ENCODE assay signal across 8 cellular contexts in genomic region chr17:51165680-51166197, GRCh38. TPM values are rescaled to one million over a fixed set of nuclear protein-coding genes. Genes with fewer than 3 reads are reported as not detected.
DNase-seq lines count a peak whose midpoint lies in the region; FAIRE-seq and TF ChIP-seq lines count a peak whose summit lies in the region.

No MANE protein-coding gene starts in this region.

- H3K36me3 ChIP-seq in HEK293 (ENCODE audit: control insufficient read depth in 2 of 2, insufficient read depth in 1 of 2, low read length in 2 of 2) (peaks cover 61 to 64% of the 10 kb centered on the region in 2 experiments), PC-9 (ENCODE audit: low read depth) (peaks cover 45% of the 10 kb centered on the region), mesendoderm (ENCODE audit: control insufficient read depth, insufficient read depth, low read length) (peaks cover 17% of the 10 kb centered on the region), urinary bladder (ENCODE audit: insufficient read depth) (no peaks in the 10 kb centered on the region)

- H2AFZ ChIP-seq in PC-9 = peak overlapping the region; percentile 94

- BruUV-seq in PC-9 (replicated peaks; lab: Mats Ljungman, UMichigan) = TSS peak; percentile 92

- no peak overlapping the region for H2AK5ac ChIP-seq in mesendoderm (ENCODE audit: low read length)

- peak overlapping the region; percentile 64 for H3K27ac ChIP-seq in HEK293 (ENCODE audit: extremely low read depth, low read depth, low read length)
- H3K27ac ChIP-seq in PC-9 = peak overlapping the region; percentile 64
- peak overlapping the region; percentile 47 for H3K27ac ChIP-seq in mesendoderm (ENCODE audit: low read depth, low read length)
- peak overlapping the region; percentile 89 for H3K27ac ChIP-seq in urinary bladder (ENCODE audit: low read depth)

- no peak overlapping the region for H4K5ac ChIP-seq in mesendoderm (ENCODE audit: low read length)

- H3K9me3 ChIP-seq in HEK293 (ENCODE audit: control insufficient read depth, insufficient read depth, low read depth, low read length) = no peaks in the 10 kb centered on the region
- no peaks in the 10 kb centered on the region for H3K9me3 ChIP-seq in PC-9 (ENCODE audit: insufficient read depth, low read depth)

- H3K9ac ChIP-seq in mesendoderm (ENCODE audit: low read length) = peak overlapping the region; percentile 96

- no peak overlapping the region for H3K4ac ChIP-seq in mesendoderm (ENCODE audit: low read depth, low read length)

- no CpG with 5 or more reads among the region's 21 CpGs for WGBS in mesendoderm (ENCODE audit: extremely low coverage, insufficient coverage, low lambda C conversion rate)
- 10% methylated on average over 21 of the region's 21 CpGs for WGBS in urinary bladder

- peaks cover 30% of the 10 kb centered on the region for H4K20me1 ChIP-seq in PC-9 (ENCODE audit: insufficient read depth)

- intact Hi-C loops in PC-9 (cut with micrococcal nuclease; ENCODE audit: unreplicated experiment) = loop anchor here (5.0 kb wide), 2 partner anchors 97 to 163 kb away; partner anchors contain the start of genes MBTD1 and UTP18

- H2BK120ac ChIP-seq in mesendoderm (ENCODE audit: low read depth, low read length) = no peak overlapping the region

- no peaks in the 10 kb centered on the region for H3K27me3 ChIP-seq in PC-9 (ENCODE audit: insufficient read depth, low read depth)
- no peaks in the 10 kb centered on the region for H3K27me3 ChIP-seq in mesendoderm (ENCODE audit: insufficient read depth, low read length, poor library complexity)

- no peak overlapping the region for H3K18ac ChIP-seq in mesendoderm (ENCODE audit: low read length)

- FAIRE-seq in H54 (lab: Jason Lieb, UNC) = no peak

- H4K8ac ChIP-seq in mesendoderm (ENCODE audit: low read depth, low read length) = no peak overlapping the region

- TF ChIP-seq CTCF in HEK293 (tag by site-specific recombination; IDR thresholded peaks at IDR 0.05) = no peak
- TF ChIP-seq CTCF in PC-9 (conservative IDR thresholded peaks at IDR 0.05) = no peak
- no peak for TF ChIP-seq CTCF in choroid plexus epithelial cell (conservative IDR thresholded peaks at IDR 0.05; ENCODE audit: low read depth, low read length)

- CTCF ChIA-PET in HEK293 (lab: Yijun Ruan, JAX) (interaction anchor here (0.5 to 2.0 kb wide), 4 partner anchors 10 to 383 kb away, joined by 4 to 10 read pairs (median 6); partner anchors contain the start of gene NME1), PC-9 (lab: Charles Lee) (interaction anchor here (0.5 to 0.6 kb wide), 2 partner anchors 138 to 369 kb away, joined by 3 to 4 read pairs; no protein-coding TSS in a partner anchor)

- no peak for TF ChIP-seq POLR2A in H54 (IDR thresholded peaks at IDR 0.05; ENCODE audit: low read depth, low read length)

- H3K4me1 ChIP-seq in HEK293 (ENCODE audit: control insufficient read depth, insufficient read depth, low read length) (0 out of 2 replicates have a peak, but pooled peaks cover 5% of the 10 kb centered on the region), PC-9 (replicated peaks; ENCODE audit: insufficient read depth) (peaks cover 18% of the 10 kb centered on the region; the same call in 1 of the 2 replicates), mesendoderm (ENCODE audit: control insufficient read depth, low read depth, low read length) (peaks cover 1% of the 10 kb centered on the region), urinary bladder (ENCODE audit: insufficient read depth) (no peaks in the 10 kb centered on the region)

- peak overlapping the region; percentile 100 for H3K56ac ChIP-seq in mesendoderm (ENCODE audit: low read length)

- peak overlapping the region; percentile 87 for H2BK5ac ChIP-seq in mesendoderm (ENCODE audit: low read length)

- POLR2A ChIA-PET in HEK293 (lab: Yijun Ruan, JAX) (interaction anchor here (0.5 to 3.0 kb wide), 12 partner anchors 10 to 299 kb away, joined by 3 to 36 read pairs (median 4); partner anchors contain the start of genes MBTD1, NME1, SPAG9 and TOB1), PC-9 (lab: Charles Lee; ENCODE audit: unreplicated experiment) (no interaction called here)

- H3K23ac ChIP-seq in mesendoderm (ENCODE audit: low read length) = peak overlapping the region; percentile 89

- H3K79me1 ChIP-seq in mesendoderm (ENCODE audit: low read length) = peaks cover 5% of the 10 kb centered on the region

- H3K4me3 ChIP-seq in HEK293 (ENCODE audit: low read depth, low read length) (peak overlapping the region; percentile 88), PC-9 (peak overlapping the region; percentile 80), choroid plexus epithelial cell (ENCODE audit: low read depth, low read length) (peak overlapping the region; percentile 93), mesendoderm (ENCODE audit: low read length) (peak overlapping the region; percentile 78), urinary bladder (ENCODE audit: low read depth, low read length) (peak overlapping the region; percentile 86)

- H3K79me2 ChIP-seq in PC-9 (ENCODE audit: low read depth) = peaks cover 30% of the 10 kb centered on the region
- peaks cover 19% of the 10 kb centered on the region for H3K79me2 ChIP-seq in mesendoderm (ENCODE audit: control insufficient read depth, insufficient read depth, low read length)

- DNase-seq in EL (peak; percentile 35), PC-9 (no peak), choroid plexus epithelial cell (ENCODE audit: low read depth) (no peak), mesendoderm (no peak), A172 (ENCODE audit: low spot score) (no peak), H54 (ENCODE audit: insufficient read length, low spot score) (no peak)

- peaks cover 69% of the 10 kb centered on the region for H3F3A ChIP-seq in PC-9 (ENCODE audit: insufficient read depth, low read depth)

- H2BK15ac ChIP-seq in mesendoderm (replicated peaks; ENCODE audit: low read depth) = no peak overlapping the region

- H3K4me2 ChIP-seq in PC-9 = peak overlapping the region; percentile 97
- peak overlapping the region; percentile 100 for H3K4me2 ChIP-seq in mesendoderm (ENCODE audit: low read length)

- no peaks in the 10 kb centered on the region for H3K9me2 ChIP-seq in PC-9 (ENCODE audit: insufficient read depth)

TF ChIP-seq in HEK293, 187 proteins besides CTCF, POLR2A, EP300 and RAD21 (continues in another document):
- TF ChIP-seq ZSCAN30 (tag by site-specific recombination; IDR thresholded peaks at IDR 0.05) = no peak
- TF ChIP-seq ZNF280C (tag by site-specific recombination; IDR thresholded peaks at IDR 0.05) = no peak
- peak; percentile 90; the same call in 1 of the 2 replicates for TF ChIP-seq ZNF2 (tag by site-specific recombination; IDR thresholded peaks at IDR 0.05)
- TF ChIP-seq, protein P1, sequence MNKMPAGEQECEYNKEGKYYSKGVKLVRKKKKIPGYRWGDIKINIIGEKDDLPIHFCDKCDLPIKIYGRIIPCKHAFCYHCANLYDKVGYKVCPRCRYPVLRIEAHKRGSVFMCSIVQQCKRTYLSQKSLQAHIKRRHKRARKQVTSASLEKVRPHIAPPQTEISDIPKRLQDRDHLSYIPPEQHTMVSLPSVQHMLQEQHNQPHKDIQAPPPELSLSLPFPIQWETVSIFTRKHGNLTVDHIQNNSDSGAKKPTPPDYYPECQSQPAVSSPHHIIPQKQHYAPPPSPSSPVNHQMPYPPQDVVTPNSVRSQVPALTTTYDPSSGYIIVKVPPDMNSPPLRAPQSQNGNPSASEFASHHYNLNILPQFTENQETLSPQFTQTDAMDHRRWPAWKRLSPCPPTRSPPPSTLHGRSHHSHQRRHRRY (tag by site-specific recombination; IDR thresholded peaks at IDR 0.05) = 0 out of 2 replicates have a peak, but pooled peaks have one; percentile 48
- no peak for TF ChIP-seq HOXD13 (CRISPR knock-in tag; IDR thresholded peaks at IDR 0.05; ENCODE audit: borderline replicate concordance)
- TF ChIP-seq, protein P2, sequence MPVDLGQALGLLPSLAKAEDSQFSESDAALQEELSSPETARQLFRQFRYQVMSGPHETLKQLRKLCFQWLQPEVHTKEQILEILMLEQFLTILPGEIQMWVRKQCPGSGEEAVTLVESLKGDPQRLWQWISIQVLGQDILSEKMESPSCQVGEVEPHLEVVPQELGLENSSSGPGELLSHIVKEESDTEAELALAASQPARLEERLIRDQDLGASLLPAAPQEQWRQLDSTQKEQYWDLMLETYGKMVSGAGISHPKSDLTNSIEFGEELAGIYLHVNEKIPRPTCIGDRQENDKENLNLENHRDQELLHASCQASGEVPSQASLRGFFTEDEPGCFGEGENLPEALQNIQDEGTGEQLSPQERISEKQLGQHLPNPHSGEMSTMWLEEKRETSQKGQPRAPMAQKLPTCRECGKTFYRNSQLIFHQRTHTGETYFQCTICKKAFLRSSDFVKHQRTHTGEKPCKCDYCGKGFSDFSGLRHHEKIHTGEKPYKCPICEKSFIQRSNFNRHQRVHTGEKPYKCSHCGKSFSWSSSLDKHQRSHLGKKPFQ (tag by site-specific recombination; IDR thresholded peaks at IDR 0.05) = peak; percentile 46; the same call in 1 of the 2 replicates
- no peak for TF ChIP-seq ZNF510 (tag by site-specific recombination; IDR thresholded peaks at IDR 0.05; ENCODE audit: insufficient replicate concordance)

RNA-seq across cellular contexts. Expression of gene NME2, which starts 0.5 kb away (rescaled TPM):
- 600 and 826 TPM in 2 replicates for total RNA-seq in PC-9 (2021)
- polyA plus RNA-seq in mesendoderm (2013, experiment 1 of 2) = 1,478 TPM
- polyA plus RNA-seq in mesendoderm (2013, experiment 2 of 2) = 1,444 TPM
- 191 TPM for total RNA-seq in urinary bladder
- polyA plus RNA-seq in urinary bladder = 688 TPM
- total RNA-seq in A172 (2014; rRNA removed; shearing (Covaris generic)) = 638 and 830 TPM in 2 replicates

RNA-seq across cellular contexts. Expression of gene NME1, which starts 12.4 kb away (rescaled TPM):
- 115 and 172 TPM in 2 replicates for total RNA-seq in PC-9 (2021)
- polyA plus RNA-seq in mesendoderm (2013, experiment 1 of 2) = 336 TPM
- polyA plus RNA-seq in mesendoderm (2013, experiment 2 of 2) = 338 TPM
- 38.1 TPM for total RNA-seq in urinary bladder
- 63.3 TPM for polyA plus RNA-seq in urinary bladder
- 472 and 514 TPM in 2 replicates for total RNA-seq in A172 (2014; rRNA removed; shearing (Covaris generic))

RNA-seq across cellular contexts. Expression of gene SPAG9, which starts 45.1 kb away (rescaled TPM):
- total RNA-seq in PC-9 (2021) = 40.8 and 51.8 TPM in 2 replicates
- 18.5 TPM for polyA plus RNA-seq in mesendoderm (2013, experiment 1 of 2)
- polyA plus RNA-seq in mesendoderm (2013, experiment 2 of 2) = 17.7 TPM
- total RNA-seq in urinary bladder = 211 TPM
- 53.9 TPM for polyA plus RNA-seq in urinary bladder
- total RNA-seq in A172 (2014; rRNA removed; shearing (Covaris generic)) = 50.6 and 74.3 TPM in 2 replicates
